In genomic region chr3:107943860-107944543, GRCh38 we compare ENCODE assay signal across 16 cellular contexts.
A peak's percentile ranks its signal among the peaks of the same experiment; 100 is the strongest.
DNase-seq lines count a peak whose midpoint lies in the region; ATAC-seq lines count a peak whose summit lies in the region.
"Had no signal": no experiment of that assay in that cellular context is flagged by ENCODE, and none has a peak within 500 bp of the region (broad histone marks: within the 10 kb centered on the region; RNA-seq: fewer than 3 reads in every experiment).

No MANE protein-coding gene starts in this region.

- H3K9ac ChIP-seq in adipocyte (ENCODE audit: low read length) (peak overlapping the region; percentile 6), Karpas-422 (ENCODE audit: low read length) (no peak overlapping the region)

- H3K9me3 Mint-ChIP-seq in activated naive CD4-positive, alpha-beta T cell treated with anti-CD3 and anti-CD28 coated beads, Interleukin-2, amount 10 ng/mL, durations not matched to agents 7 days and 5 days = no peaks in the 10 kb centered on the region

- DNase-seq in CD1c-positive myeloid dendritic cell (ENCODE audit: extremely low spot score) (peak; percentile 72), M059J (ENCODE audit: low read depth) (peak; percentile 54), adipocyte (ENCODE audit: low read depth) (peak; percentile 52), islet precursor cell (peak; percentile 46), Karpas-422 (no peak), UCSD-AML1 (lab: John Stamatoyannopoulos, UW; ENCODE audit: unreplicated experiment) (no peak)
- no peak for DNase-seq in activated naive CD4-positive, alpha-beta T cell treated with anti-CD3 and anti-CD28 coated beads, Interleukin-2, amount 10 ng/mL, durations not matched to agents 7 days and 5 days
- DNase-seq: activated gamma-delta T cell; DMS153; effector CD4-positive, alpha-beta T cell; mucosa of descending colon; NK-92 treated with Interleukin-12 subunit alpha and Interleukin-12 subunit beta, amount 100 ng/mL, for 24 hours; posterior cingulate gyrus had no signal

- H3K4me1 ChIP-seq in adipocyte (ENCODE audit: control insufficient read depth, insufficient read depth, low read length) (peaks cover 19% of the 10 kb centered on the region), Karpas-422 (ENCODE audit: low read length) (peaks cover 5% of the 10 kb centered on the region; the same call in 1 of the 2 replicates)

- H3K27me3 ChIP-seq in adipocyte (replicated peaks; ENCODE audit: control insufficient read depth, insufficient read depth, low read length) (no peaks in the 10 kb centered on the region), Karpas-422 (ENCODE audit: low read length) (no peaks in the 10 kb centered on the region)

- CTCF ChIA-PET in activated naive CD4-positive, alpha-beta T cell treated with anti-CD3 and anti-CD28 coated beads, Interleukin-2, amount 10 ng/mL, durations not matched to agents 7 days and 5 days (lab: Charles Lee) = no interaction called here

- H3K4me3 ChIP-seq in adipocyte (ENCODE audit: low read length) (peak overlapping the region; percentile 51), Karpas-422 (ENCODE audit: low read length) (no peak overlapping the region)
- H3K4me3 ChIP-seq: mucosa of descending colon had no signal

- H3K27ac ChIP-seq in Karpas-422 (ENCODE audit: low read length) = no peak overlapping the region

- no peaks in the 10 kb centered on the region for H3K36me3 ChIP-seq in adipocyte (ENCODE audit: control insufficient read depth, insufficient read depth, low read length, severe bottlenecking)
- H3K36me3 ChIP-seq in Karpas-422 (ENCODE audit: insufficient read depth, low read length) = no peaks in the 10 kb centered on the region

- H3K9me2 ChIP-seq in Karpas-422 (replicated peaks; ENCODE audit: insufficient read depth, low read length) = no peaks in the 10 kb centered on the region

- no peaks in the 10 kb centered on the region for H3K79me2 ChIP-seq in Karpas-422 (ENCODE audit: low read length)

- no peak overlapping the region for H3K4me2 ChIP-seq in Karpas-422 (ENCODE audit: low read depth, low read length, poor library complexity, severe bottlenecking)

- H3K27ac Mint-ChIP-seq in activated naive CD4-positive, alpha-beta T cell treated with anti-CD3 and anti-CD28 coated beads, Interleukin-2, amount 10 ng/mL, durations not matched to agents 7 days and 5 days = no peak overlapping the region
- H3K27ac Mint-ChIP-seq: B cell had no signal

- H4K20me1 ChIP-seq in Karpas-422 (ENCODE audit: insufficient read depth, low read depth, low read length) = no peaks in the 10 kb centered on the region

- H3K36me3 Mint-ChIP-seq in activated naive CD4-positive, alpha-beta T cell treated with anti-CD3 and anti-CD28 coated beads, Interleukin-2, amount 10 ng/mL, durations not matched to agents 7 days and 5 days = no peaks in the 10 kb centered on the region
- H3K36me3 Mint-ChIP-seq: brain had no signal

- peaks cover 14% of the 10 kb centered on the region for H3K4me1 Mint-ChIP-seq in activated naive CD4-positive, alpha-beta T cell treated with anti-CD3 and anti-CD28 coated beads, Interleukin-2, amount 10 ng/mL, durations not matched to agents 7 days and 5 days

- H2AFZ ChIP-seq in Karpas-422 (ENCODE audit: low read length) = no peak overlapping the region

- peaks cover 8% of the 10 kb centered on the region for H3K27me3 Mint-ChIP-seq in activated naive CD4-positive, alpha-beta T cell treated with anti-CD3 and anti-CD28 coated beads, Interleukin-2, amount 10 ng/mL, durations not matched to agents 7 days and 5 days

- ATAC-seq in HG03175 (IDR thresholded peaks at IDR 0.05; ENCODE audit: unreplicated experiment) = no peak
- ATAC-seq: mucosa of descending colon had no signal

- H3K9me3 ChIP-seq in adipocyte (ENCODE audit: control insufficient read depth, low read length) = no peaks in the 10 kb centered on the region
- H3K9me3 ChIP-seq in Karpas-422 (ENCODE audit: low read length) = no peaks in the 10 kb centered on the region
- H3K9me3 ChIP-seq: mucosa of descending colon had no signal

- no peak overlapping the region for H3K4me3 Mint-ChIP-seq in activated naive CD4-positive, alpha-beta T cell treated with anti-CD3 and anti-CD28 coated beads, Interleukin-2, amount 10 ng/mL, durations not matched to agents 7 days and 5 days
- H3K4me3 Mint-ChIP-seq: B cell, brain had no signal

Comparison
In these comparisons a context has a peak if more than half of its experiments do, and no peak if none do; other contexts are left out.
1. DNase-seq: peak in CD1c-positive myeloid dendritic cell (single experiment), M059J (single experiment), adipocyte (single experiment) and islet precursor cell (single experiment); none in Karpas-422 (single experiment), UCSD-AML1 (single experiment) and activated naive CD4-positive, alpha-beta T cell treated with anti-CD3 and anti-CD28 coated beads, Interleukin-2, amount 10 ng/mL, durations not matched to agents 7 days and 5 days (single experiment).